In the genomic region with DNA sequence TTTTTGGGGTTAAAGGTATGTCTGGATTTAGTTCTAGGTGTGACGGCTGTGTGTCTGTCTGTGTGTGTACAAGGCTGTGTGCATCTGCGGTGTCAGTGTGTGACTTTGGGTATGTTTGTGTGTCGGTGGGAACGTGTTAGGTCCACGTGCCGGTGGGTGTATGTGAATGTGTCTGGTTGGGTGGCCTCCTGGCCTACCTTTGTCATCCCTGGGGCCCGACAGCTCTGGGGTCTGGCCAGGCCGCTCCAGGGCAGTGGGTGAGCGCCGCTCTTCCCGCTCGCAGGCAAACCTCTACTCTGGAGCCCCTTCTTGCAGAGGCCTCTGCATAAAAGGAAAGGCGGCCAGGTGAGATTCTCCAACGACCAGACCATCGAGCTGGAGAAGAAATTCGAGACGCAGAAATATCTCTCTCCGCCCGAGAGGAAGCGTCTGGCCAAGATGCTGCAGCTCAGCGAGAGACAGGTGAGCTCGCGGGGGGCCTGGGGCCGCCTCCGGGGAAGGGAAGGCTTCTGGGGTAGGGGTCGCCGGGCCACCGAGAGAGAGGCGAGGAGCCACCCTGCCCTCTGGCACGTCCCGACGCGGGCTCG, we compare ENCODE assay signal across 1 cellular context.
TF ChIP-seq lines count a peak whose summit lies in the region.

No MANE protein-coding gene starts in this region.

TF ChIP-seq in HepG2, 621 proteins besides CTCF, POLR2A, EP300 and RAD21 (continued from another document and continues in another):
- 0 out of 2 replicates have a peak, but pooled peaks have one; percentile 14 for TF ChIP-seq ZNF431 (CRISPR knock-in tag; IDR thresholded peaks at IDR 0.05; ENCODE audit: borderline replicate concordance, low read depth)
- TF ChIP-seq ZNF234 (CRISPR knock-in tag; conservative IDR thresholded peaks at IDR 0.05) = 0 out of 2 replicates have a peak, but pooled peaks have one; percentile 49
- no peak for TF ChIP-seq ZNF101 (CRISPR knock-in tag; IDR thresholded peaks at IDR 0.05; ENCODE audit: borderline replicate concordance, low read depth)
- TF ChIP-seq ZBTB38 (CRISPR knock-in tag; IDR thresholded peaks at IDR 0.05) = no peak
- TF ChIP-seq, protein P1, sequence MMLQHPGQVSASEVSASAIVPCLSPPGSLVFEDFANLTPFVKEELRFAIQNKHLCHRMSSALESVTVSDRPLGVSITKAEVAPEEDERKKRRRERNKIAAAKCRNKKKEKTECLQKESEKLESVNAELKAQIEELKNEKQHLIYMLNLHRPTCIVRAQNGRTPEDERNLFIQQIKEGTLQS (CRISPR knock-in tag; IDR thresholded peaks at IDR 0.05) = no peak
- TF ChIP-seq ZNF468 (CRISPR knock-in tag; IDR thresholded peaks at IDR 0.05) = no peak
- 0 out of 2 replicates have a peak, but pooled peaks have one; percentile 44 for TF ChIP-seq CHCHD3 (CRISPR knock-in tag; IDR thresholded peaks at IDR 0.05)
- no peak for TF ChIP-seq TFAP4 (IDR thresholded peaks at IDR 0.05; ENCODE audit: borderline replicate concordance, low read depth)
- no peak for TF ChIP-seq FOXA3 (CRISPR knock-in tag; IDR thresholded peaks at IDR 0.05)
- no peak for TF ChIP-seq BHLHE40 (IDR thresholded peaks at IDR 0.05; ENCODE audit: low read length)
- TF ChIP-seq BRCA1 (CRISPR knock-in tag; IDR thresholded peaks at IDR 0.05) = no peak
- TF ChIP-seq RFXANK (CRISPR knock-in tag; IDR thresholded peaks at IDR 0.05) = no peak
- TF ChIP-seq TMF1 (CRISPR knock-in tag; IDR thresholded peaks at IDR 0.05; ENCODE audit: low read depth) = 0 out of 2 replicates have a peak, but pooled peaks have one; percentile 19
- TF ChIP-seq HNRNPUL1 (IDR thresholded peaks at IDR 0.05; ENCODE audit: low read depth, low read length) = no peak
- no peak for TF ChIP-seq POLR2AphosphoS5 (IDR thresholded peaks at IDR 0.05; ENCODE audit: low read depth, low read length)
- TF ChIP-seq NFKB2 (CRISPR knock-in tag; IDR thresholded peaks at IDR 0.05; ENCODE audit: borderline replicate concordance) = peak; percentile 47; the same call in 1 of the 2 replicates
- TF ChIP-seq PAF1 (CRISPR knock-in tag; IDR thresholded peaks at IDR 0.05) = no peak
- no peak; the same call in 1 of the 2 replicates for TF ChIP-seq ZNF609 (CRISPR knock-in tag; IDR thresholded peaks at IDR 0.05; ENCODE audit: borderline replicate concordance)
- no peak for TF ChIP-seq PTBP1 (IDR thresholded peaks at IDR 0.05; ENCODE audit: low read depth, low read length, poor library complexity, severe bottlenecking)
- TF ChIP-seq RARA (CRISPR knock-in tag; IDR thresholded peaks at IDR 0.05) = no peak
- TF ChIP-seq ZNF569 (CRISPR knock-in tag; IDR thresholded peaks at IDR 0.05; ENCODE audit: borderline replicate concordance) = no peak
- TF ChIP-seq TFDP2 (CRISPR knock-in tag; IDR thresholded peaks at IDR 0.05) = no peak
- TF ChIP-seq PRMT3 (CRISPR knock-in tag; IDR thresholded peaks at IDR 0.05; ENCODE audit: borderline replicate concordance, low read depth) = no peak
- 0 out of 2 replicates have a peak, but pooled peaks have one; percentile 28 for TF ChIP-seq ZBTB43 (CRISPR knock-in tag; conservative IDR thresholded peaks at IDR 0.05)
- TF ChIP-seq TEAD2 (CRISPR knock-in tag; IDR thresholded peaks at IDR 0.05) = no peak
- TF ChIP-seq ARHGAP35 (CRISPR knock-in tag; IDR thresholded peaks at IDR 0.05; ENCODE audit: borderline replicate concordance) = peak; percentile 37; the same call in 1 of the 2 replicates
- TF ChIP-seq ZBTB7A (CRISPR knock-in tag; IDR thresholded peaks at IDR 0.05) = no peak
- TF ChIP-seq, protein P2, sequence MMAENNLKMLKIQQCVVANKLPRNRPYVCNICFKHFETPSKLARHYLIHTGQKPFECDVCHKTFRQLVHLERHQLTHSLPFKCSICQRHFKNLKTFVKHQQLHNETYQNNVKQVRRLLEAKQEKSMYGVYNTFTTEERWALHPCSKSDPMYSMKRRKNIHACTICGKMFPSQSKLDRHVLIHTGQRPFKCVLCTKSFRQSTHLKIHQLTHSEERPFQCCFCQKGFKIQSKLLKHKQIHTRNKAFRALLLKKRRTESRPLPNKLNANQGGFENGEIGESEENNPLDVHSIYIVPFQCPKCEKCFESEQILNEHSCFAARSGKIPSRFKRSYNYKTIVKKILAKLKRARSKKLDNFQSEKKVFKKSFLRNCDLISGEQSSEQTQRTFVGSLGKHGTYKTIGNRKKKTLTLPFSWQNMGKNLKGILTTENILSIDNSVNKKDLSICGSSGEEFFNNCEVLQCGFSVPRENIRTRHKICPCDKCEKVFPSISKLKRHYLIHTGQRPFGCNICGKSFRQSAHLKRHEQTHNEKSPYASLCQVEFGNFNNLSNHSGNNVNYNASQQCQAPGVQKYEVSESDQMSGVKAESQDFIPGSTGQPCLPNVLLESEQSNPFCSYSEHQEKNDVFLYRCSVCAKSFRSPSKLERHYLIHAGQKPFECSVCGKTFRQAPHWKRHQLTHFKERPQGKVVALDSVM (CRISPR knock-in tag; IDR thresholded peaks at IDR 0.05) = no peak
- no peak for TF ChIP-seq ZNF143 (CRISPR knock-in tag; IDR thresholded peaks at IDR 0.05)
- TF ChIP-seq ZNF510 (CRISPR knock-in tag; IDR thresholded peaks at IDR 0.05; ENCODE audit: low read depth) = no peak
- no peak for TF ChIP-seq ZNF253 (CRISPR knock-in tag; IDR thresholded peaks at IDR 0.05; ENCODE audit: borderline replicate concordance)
- TF ChIP-seq ZNF768 (CRISPR knock-in tag; IDR thresholded peaks at IDR 0.05) = peak; percentile 44; the same call in 1 of the 2 replicates
- TF ChIP-seq KAT7 (CRISPR knock-in tag; IDR thresholded peaks at IDR 0.05; ENCODE audit: borderline replicate concordance) = no peak
- TF ChIP-seq WIZ (CRISPR knock-in tag; IDR thresholded peaks at IDR 0.05) = no peak
- TF ChIP-seq ZC3H13 (CRISPR knock-in tag; IDR thresholded peaks at IDR 0.05) = peak; percentile 87
- peak; percentile 70; the same call in 1 of the 2 replicates for TF ChIP-seq MLLT10 (CRISPR knock-in tag; IDR thresholded peaks at IDR 0.05)
- no peak for TF ChIP-seq ZNF484 (CRISPR knock-in tag; IDR thresholded peaks at IDR 0.05; ENCODE audit: borderline replicate concordance, low read depth)
- no peak for TF ChIP-seq FOXK2 (IDR thresholded peaks at IDR 0.05)
- TF ChIP-seq, protein P3, sequence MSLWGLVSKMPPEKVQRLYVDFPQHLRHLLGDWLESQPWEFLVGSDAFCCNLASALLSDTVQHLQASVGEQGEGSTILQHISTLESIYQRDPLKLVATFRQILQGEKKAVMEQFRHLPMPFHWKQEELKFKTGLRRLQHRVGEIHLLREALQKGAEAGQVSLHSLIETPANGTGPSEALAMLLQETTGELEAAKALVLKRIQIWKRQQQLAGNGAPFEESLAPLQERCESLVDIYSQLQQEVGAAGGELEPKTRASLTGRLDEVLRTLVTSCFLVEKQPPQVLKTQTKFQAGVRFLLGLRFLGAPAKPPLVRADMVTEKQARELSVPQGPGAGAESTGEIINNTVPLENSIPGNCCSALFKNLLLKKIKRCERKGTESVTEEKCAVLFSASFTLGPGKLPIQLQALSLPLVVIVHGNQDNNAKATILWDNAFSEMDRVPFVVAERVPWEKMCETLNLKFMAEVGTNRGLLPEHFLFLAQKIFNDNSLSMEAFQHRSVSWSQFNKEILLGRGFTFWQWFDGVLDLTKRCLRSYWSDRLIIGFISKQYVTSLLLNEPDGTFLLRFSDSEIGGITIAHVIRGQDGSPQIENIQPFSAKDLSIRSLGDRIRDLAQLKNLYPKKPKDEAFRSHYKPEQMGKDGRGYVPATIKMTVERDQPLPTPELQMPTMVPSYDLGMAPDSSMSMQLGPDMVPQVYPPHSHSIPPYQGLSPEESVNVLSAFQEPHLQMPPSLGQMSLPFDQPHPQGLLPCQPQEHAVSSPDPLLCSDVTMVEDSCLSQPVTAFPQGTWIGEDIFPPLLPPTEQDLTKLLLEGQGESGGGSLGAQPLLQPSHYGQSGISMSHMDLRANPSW (CRISPR knock-in tag; IDR thresholded peaks at IDR 0.05; ENCODE audit: borderline replicate concordance) = no peak
- TF ChIP-seq YEATS4 (CRISPR knock-in tag; IDR thresholded peaks at IDR 0.05; ENCODE audit: borderline replicate concordance) = no peak
- peak; percentile 10; the same call in 1 of the 2 replicates for TF ChIP-seq SAP130 (CRISPR knock-in tag; IDR thresholded peaks at IDR 0.05; ENCODE audit: low read depth)
- TF ChIP-seq FOXP1 (IDR thresholded peaks at IDR 0.05) = no peak
- TF ChIP-seq FOXP1 (CRISPR knock-in tag; IDR thresholded peaks at IDR 0.05) = no peak
- TF ChIP-seq ZSCAN12 (CRISPR knock-in tag; IDR thresholded peaks at IDR 0.05) = no peak; the same call in 1 of the 2 replicates
- TF ChIP-seq MNT (IDR thresholded peaks at IDR 0.05) = peak; percentile 21; the same call in 1 of the 2 replicates
- TF ChIP-seq ZNF30 (CRISPR knock-in tag; IDR thresholded peaks at IDR 0.05) = peak; percentile 81; the same call in 1 of the 2 replicates
- TF ChIP-seq ZBTB8A (CRISPR knock-in tag; IDR thresholded peaks at IDR 0.05; ENCODE audit: borderline replicate concordance, low read depth) = no peak
- no peak for TF ChIP-seq RFX1 (IDR thresholded peaks at IDR 0.05)
